ENCODE assay signal across 17 cellular contexts in genomic region chr2:85272357-85272756, GRCh38.
"Had no signal": no experiment of that assay in that cellular context is flagged by ENCODE, and none has a peak within 500 bp of the region (broad histone marks: within the 10 kb centered on the region; RNA-seq: fewer than 3 reads in every experiment).

No MANE protein-coding gene starts in this region.

- ATAC-seq: left cardiac atrium; naive thymus-derived CD4-positive, alpha-beta T cell; right cardiac atrium; upper lobe of right lung had no signal

- H3K9me3 Mint-ChIP-seq: naive thymus-derived CD4-positive, alpha-beta T cell had no signal

- H3K36me3 Mint-ChIP-seq: naive thymus-derived CD4-positive, alpha-beta T cell had no signal

- H3K4me3 Mint-ChIP-seq: naive thymus-derived CD4-positive, alpha-beta T cell had no signal

- H3K27me3 ChIP-seq: dorsolateral prefrontal cortex, hepatocyte, ovary, upper lobe of right lung had no signal

- H3K9me3 ChIP-seq: ovary, upper lobe of right lung had no signal

- H3K27ac Mint-ChIP-seq: naive thymus-derived CD4-positive, alpha-beta T cell had no signal

- H3K27ac ChIP-seq: dorsolateral prefrontal cortex, hepatocyte, ovary, upper lobe of right lung had no signal

- H3K4me3 ChIP-seq: dorsolateral prefrontal cortex, hepatocyte, ovary, smooth muscle cell, upper lobe of right lung had no signal

- H3K4me1 Mint-ChIP-seq: naive thymus-derived CD4-positive, alpha-beta T cell had no signal

- DNase-seq: cortex of kidney; dorsolateral prefrontal cortex; effector CD8-positive, alpha-beta T cell; foreskin melanocyte; head of caudate nucleus; kidney; left cardiac atrium; mesendoderm; naive thymus-derived CD4-positive, alpha-beta T cell; nucleus accumbens; ovary; right cardiac atrium; stimulated activated CD4-positive, alpha-beta T cell treated with anti-CD3 and anti-CD28 coated beads, Interleukin-2, amount 100 ng/mL, for 48 hours; stimulated activated naive CD4-positive, alpha-beta T cell treated with Interleukin-2 at 50 U/mL for 16 hours; upper lobe of right lung had no signal

- H3K36me3 ChIP-seq: ovary, upper lobe of right lung had no signal
